ENCODE assay signal across 1 cellular context in genomic region chr2:10410001-10410671, GRCh38.
A peak's percentile ranks its signal among the peaks of the same experiment; 100 is the strongest.
TF ChIP-seq lines count a peak whose summit lies in the region.

No MANE protein-coding gene starts in this region.

TF ChIP-seq in GM12878, 131 proteins besides CTCF, POLR2A, EP300 and RAD21 (continued from another document):
- TF ChIP-seq BHLHE40 (IDR thresholded peaks at IDR 0.05; ENCODE audit: borderline replicate concordance in 1 of 2, low read depth in 2 of 2, low read length in 1 of 2) (peak in 1 of 2 experiments; percentile 50; a peak in 1 of 4 replicates), RB1 (IDR thresholded peaks at IDR 0.05; ENCODE audit: borderline replicate concordance) (no peak), POLR2AphosphoS5 (IDR thresholded peaks at IDR 0.05; ENCODE audit: low read length) (0 out of 2 replicates have a peak, but pooled peaks have one; percentile 25), NR2C1 (IDR thresholded peaks at IDR 0.05) (no peak), HDGF (IDR thresholded peaks at IDR 0.05) (no peak), CBX5 (IDR thresholded peaks at IDR 0.05; ENCODE audit: low read depth) (0 out of 2 replicates have a peak, but pooled peaks have one; percentile 28), KLF5 (IDR thresholded peaks at IDR 0.05; ENCODE audit: partially characterized antibody) (no peak), NFYA (IDR thresholded peaks at IDR 0.05; ENCODE audit: borderline replicate concordance, low read depth, low read length) (no peak), ZSCAN29 (IDR thresholded peaks at IDR 0.05) (no peak), TCF3 (IDR thresholded peaks at IDR 0.05; ENCODE audit: borderline replicate concordance, insufficient read depth, low read depth, low read length) (peak; percentile 80; the same call in 1 of the 2 replicates), E2F8 (IDR thresholded peaks at IDR 0.05; ENCODE audit: low read depth, partially characterized antibody) (no peak), ZNF217 (IDR thresholded peaks at IDR 0.05) (no peak)
